ENCODE assay signal across 1 cellular context in the genomic region with DNA sequence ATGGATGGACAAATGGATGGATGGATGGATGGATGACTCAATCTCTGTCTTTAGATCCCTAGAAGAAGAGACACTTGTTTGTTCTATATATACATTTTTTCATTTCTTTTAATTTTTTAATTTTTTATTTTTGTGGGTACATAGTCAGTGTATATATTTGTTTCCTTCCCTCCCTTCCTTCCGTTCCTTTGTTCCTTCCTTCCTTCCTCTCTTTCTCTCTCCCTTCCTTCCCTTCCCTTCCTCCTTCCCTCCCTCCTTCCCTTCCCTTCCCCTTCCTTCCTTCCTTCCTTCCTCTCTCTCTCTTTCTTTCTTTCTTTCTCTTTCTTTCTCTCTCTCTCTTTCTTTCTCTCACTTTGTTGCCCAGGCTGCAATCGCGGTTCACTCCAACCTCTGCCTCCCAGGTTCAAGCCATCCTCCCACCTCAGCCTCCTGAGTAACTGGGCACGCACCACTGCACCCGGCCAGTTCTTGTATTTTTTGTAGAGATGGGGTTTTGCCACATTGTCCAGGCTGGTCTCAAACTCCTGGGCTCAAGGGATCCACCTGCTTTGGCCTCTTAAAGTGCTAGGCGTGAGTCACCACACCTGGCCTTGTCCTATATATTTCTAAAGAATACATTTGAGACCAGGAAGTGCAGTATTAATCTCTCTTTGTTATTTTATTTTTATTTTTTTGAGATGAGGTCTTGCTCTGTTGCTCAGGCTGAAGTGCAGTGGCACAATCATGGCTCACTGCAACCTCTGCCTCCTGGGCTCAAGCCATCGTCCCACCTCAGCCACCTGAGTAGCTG.
TF ChIP-seq lines count a peak whose summit lies in the region.

No MANE protein-coding gene starts in this region.

TF ChIP-seq in K562, 482 proteins besides CTCF, POLR2A, EP300 and RAD21 (continued from another document):
- TF ChIP-seq, protein P1, sequence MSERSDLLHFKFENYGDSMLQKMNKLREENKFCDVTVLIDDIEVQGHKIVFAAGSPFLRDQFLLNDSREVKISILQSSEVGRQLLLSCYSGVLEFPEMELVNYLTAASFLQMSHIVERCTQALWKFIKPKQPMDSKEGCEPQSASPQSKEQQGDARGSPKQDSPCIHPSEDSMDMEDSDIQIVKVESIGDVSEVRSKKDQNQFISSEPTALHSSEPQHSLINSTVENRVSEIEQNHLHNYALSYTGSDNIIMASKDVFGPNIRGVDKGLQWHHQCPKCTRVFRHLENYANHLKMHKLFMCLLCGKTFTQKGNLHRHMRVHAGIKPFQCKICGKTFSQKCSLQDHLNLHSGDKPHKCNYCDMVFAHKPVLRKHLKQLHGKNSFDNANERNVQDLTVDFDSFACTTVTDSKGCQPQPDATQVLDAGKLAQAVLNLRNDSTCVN (CRISPR knock-in tag; IDR thresholded peaks at IDR 0.05), result no peak
- TF ChIP-seq, protein P2, sequence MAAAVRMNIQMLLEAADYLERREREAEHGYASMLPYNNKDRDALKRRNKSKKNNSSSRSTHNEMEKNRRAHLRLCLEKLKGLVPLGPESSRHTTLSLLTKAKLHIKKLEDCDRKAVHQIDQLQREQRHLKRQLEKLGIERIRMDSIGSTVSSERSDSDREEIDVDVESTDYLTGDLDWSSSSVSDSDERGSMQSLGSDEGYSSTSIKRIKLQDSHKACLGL (CRISPR knock-in tag; IDR thresholded peaks at IDR 0.05; ENCODE audit: borderline replicate concordance, poor library complexity, severe bottlenecking), result no peak
- TF ChIP-seq SNIP1 (IDR thresholded peaks at IDR 0.05; ENCODE audit: low read depth), result no peak
- TF ChIP-seq GATAD2B (IDR thresholded peaks at IDR 0.05; ENCODE audit: borderline replicate concordance), result no peak
- TF ChIP-seq ZNF830 (CRISPR knock-in tag; IDR thresholded peaks at IDR 0.05), result no peak
- no peak for TF ChIP-seq SETDB1 (IDR thresholded peaks at IDR 0.05; ENCODE audit: low read length)
- TF ChIP-seq EP400 (IDR thresholded peaks at IDR 0.05), result no peak
